ENCODE assay signal across 9 cellular contexts in the genomic region with DNA sequence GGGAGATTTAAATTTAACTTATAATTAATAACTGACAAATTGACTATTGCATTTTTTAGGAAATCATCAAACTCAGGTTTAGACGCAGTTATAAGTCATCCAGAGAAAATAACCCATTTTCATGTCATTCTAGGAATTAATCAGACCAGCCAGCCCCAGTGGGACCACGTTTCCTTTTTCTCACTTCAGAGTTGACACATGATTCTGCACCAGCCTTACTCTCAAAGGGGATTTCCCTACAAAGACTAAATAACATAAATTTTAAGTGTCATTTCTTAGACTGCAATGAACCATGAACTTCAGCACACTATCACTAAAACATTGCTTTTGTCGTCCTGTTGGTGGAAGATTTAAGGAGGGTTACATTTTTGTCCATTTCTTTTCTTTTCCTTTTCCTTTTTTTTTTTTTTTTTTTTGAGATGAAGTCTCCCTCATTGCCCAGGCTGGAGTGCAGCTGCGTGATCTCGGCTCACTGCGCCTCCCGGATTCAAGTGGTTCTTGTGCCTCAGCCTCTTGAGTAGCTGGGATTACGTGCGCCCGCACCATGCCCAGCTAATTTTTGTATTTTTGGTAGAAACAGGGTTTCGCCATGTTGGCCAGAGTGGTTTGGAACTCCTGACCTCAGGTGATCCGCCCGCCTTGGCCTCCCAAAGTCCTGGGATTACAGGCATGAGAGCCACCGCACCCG. TPM values are rescaled to one million over a fixed set of nuclear protein-coding genes. Genes with fewer than 3 reads are reported as not detected.
DNase-seq lines count a peak whose midpoint lies in the region; ATAC-seq and TF ChIP-seq lines count a peak whose summit lies in the region.
"Had no signal": no experiment of that assay in that cellular context is flagged by ENCODE, and none has a peak within 500 bp of the region (broad histone marks: within the 10 kb centered on the region; RNA-seq: fewer than 3 reads in every experiment).

No MANE protein-coding gene starts in this region.

- no TSS peak for BruUV-seq in mammary epithelial cell (replicated peaks; lab: Mats Ljungman, UMichigan)

- no peak overlapping the region for H3K27ac ChIP-seq in mammary epithelial cell (ENCODE audit: insufficient read depth, low read depth, low read length)
- no peak overlapping the region for H3K27ac ChIP-seq in gastroesophageal sphincter

- TF ChIP-seq POLR2A in gastroesophageal sphincter (IDR thresholded peaks at IDR 0.05), result no peak

- no peak for TF ChIP-seq CTCF in mammary epithelial cell (conservative IDR thresholded peaks at IDR 0.05 in 1 of 2, IDR thresholded peaks at IDR 0.05 in 1 of 2; ENCODE audit: extremely low read depth in 1 of 2, insufficient read depth in 1 of 2, low read depth in 1 of 2, low read length in 2 of 2)
- TF ChIP-seq CTCF in gastroesophageal sphincter (IDR thresholded peaks at IDR 0.05), result no peak

- H3K4me2 ChIP-seq in mammary epithelial cell (ENCODE audit: insufficient read depth, low read depth, low read length), result no peak overlapping the region

- H2AFZ ChIP-seq in mammary epithelial cell (ENCODE audit: low read depth, low read length), result no peak overlapping the region

- CTCF ChIA-PET in mammary epithelial cell (lab: Charles Lee; ENCODE audit: low non-redundant PET), result no interaction called here

- in situ Hi-C loops in mammary epithelial cell (cut with MboI; ENCODE audit: low sequenced_read_pairs in 2 of 2), result no loop called here

- WGBS in mammary epithelial cell (ENCODE audit: low coverage, missing lambda C conversion rate), result 87% methylated on average over 14 of the region's 15 CpGs
- 78 to 92% methylated on average over 4 to 15 of the region's 15 CpGs for WGBS in gastroesophageal sphincter (ENCODE audit: low coverage in 1 of 2), 2 donors

- ATAC-seq in GM18520 (IDR thresholded peaks at IDR 0.05; ENCODE audit: unreplicated experiment) (peak; percentile 56), GM21515 (IDR thresholded peaks at IDR 0.05; ENCODE audit: unreplicated experiment) (peak; percentile 68), HG03460 (IDR thresholded peaks at IDR 0.05; ENCODE audit: unreplicated experiment) (peak; percentile 64), gastroesophageal sphincter (no peak)
- ATAC-seq: Panc1 had no signal

- DNase-seq in stimulated activated CD4-positive, alpha-beta T cell treated with anti-CD3 and anti-CD28 coated beads, Interleukin-12 subunit alpha, Interleukin-12 subunit beta, amount 100 ng/mL, for 48 hours (ENCODE audit: low read depth in 2 of 3, low spot score in 1 of 3), result peak; percentile 35 to 49 (median 40)
- DNase-seq in mammary epithelial cell (no peak), cardiac septum (ENCODE audit: low spot score) (no peak), COLO829 (ENCODE audit: low spot score) (no peak)

- intact Hi-C loops in mammary epithelial cell (cut with micrococcal nuclease), result no loop called here
- intact Hi-C loops in cardiac septum (cut with DNase I), result no loop called here

- H3K9me3 ChIP-seq in mammary epithelial cell (replicated peaks; ENCODE audit: insufficient read depth, low read length) (no peaks in the 10 kb centered on the region), gastroesophageal sphincter (no peaks in the 10 kb centered on the region)

- no peaks in the 10 kb centered on the region for H4K20me1 ChIP-seq in mammary epithelial cell (ENCODE audit: insufficient read depth, low read length)

- dilution Hi-C loops in mammary epithelial cell (cut with HindIII; ENCODE audit: low sequenced_read_pairs), result no loop called here

- H3K27me3 ChIP-seq in mammary epithelial cell (ENCODE audit: insufficient read depth, low read length), result peaks cover 2% of the 10 kb centered on the region
- no peaks in the 10 kb centered on the region for H3K27me3 ChIP-seq in gastroesophageal sphincter

- no peak overlapping the region for H3K9ac ChIP-seq in mammary epithelial cell (ENCODE audit: insufficient read depth, low read length)

- H3K4me3 ChIP-seq in mammary epithelial cell (replicated peaks in 1 of 3; ENCODE audit: insufficient read depth in 1 of 3, low read depth in 2 of 3, low read length in 3 of 3) (no peak overlapping the region), gastroesophageal sphincter (no peak overlapping the region)

- H3K36me3 ChIP-seq in mammary epithelial cell (ENCODE audit: insufficient read depth, low read length), result no peaks in the 10 kb centered on the region
- no peaks in the 10 kb centered on the region for H3K36me3 ChIP-seq in gastroesophageal sphincter

- no peak for TF ChIP-seq EP300 in gastroesophageal sphincter (IDR thresholded peaks at IDR 0.05)

- H3K79me2 ChIP-seq in mammary epithelial cell (ENCODE audit: insufficient read depth, low read length), result no peaks in the 10 kb centered on the region

- no peaks in the 10 kb centered on the region for H3K4me1 ChIP-seq in mammary epithelial cell (ENCODE audit: insufficient read depth, low read length)
- no peaks in the 10 kb centered on the region for H3K4me1 ChIP-seq in gastroesophageal sphincter

RNA-seq across cellular contexts. Expression of a gene that starts 3.6 kb away (rescaled TPM):
- total RNA-seq in mammary epithelial cell, result under 1 TPM in 1 of 2 donors, not detected in 1; under 0.01 TPM
- not detected for polyA plus RNA-seq in mammary epithelial cell
- polyA minus RNA-seq in mammary epithelial cell, result not detected
- 5.0 TPM for total RNA-seq in cardiac septum
- total RNA-seq in gastroesophageal sphincter, result 1 to 10 TPM in 3 of 4 donors, under 1 TPM in 1; 0.27 to 7.3 (median 1.2) TPM

Comparison
In these comparisons a context has a peak if more than half of its experiments do, and no peak if none do; other contexts are left out.
1. DNase-seq: peak in stimulated activated CD4-positive, alpha-beta T cell treated with anti-CD3 and anti-CD28 coated beads, Interleukin-12 subunit alpha, Interleukin-12 subunit beta, amount 100 ng/mL, for 48 hours (3 of 3); none in mammary epithelial cell (single experiment), cardiac septum (single experiment) and COLO829 (single experiment).